1 cellular context compared by ENCODE assay signal in the genomic region with DNA sequence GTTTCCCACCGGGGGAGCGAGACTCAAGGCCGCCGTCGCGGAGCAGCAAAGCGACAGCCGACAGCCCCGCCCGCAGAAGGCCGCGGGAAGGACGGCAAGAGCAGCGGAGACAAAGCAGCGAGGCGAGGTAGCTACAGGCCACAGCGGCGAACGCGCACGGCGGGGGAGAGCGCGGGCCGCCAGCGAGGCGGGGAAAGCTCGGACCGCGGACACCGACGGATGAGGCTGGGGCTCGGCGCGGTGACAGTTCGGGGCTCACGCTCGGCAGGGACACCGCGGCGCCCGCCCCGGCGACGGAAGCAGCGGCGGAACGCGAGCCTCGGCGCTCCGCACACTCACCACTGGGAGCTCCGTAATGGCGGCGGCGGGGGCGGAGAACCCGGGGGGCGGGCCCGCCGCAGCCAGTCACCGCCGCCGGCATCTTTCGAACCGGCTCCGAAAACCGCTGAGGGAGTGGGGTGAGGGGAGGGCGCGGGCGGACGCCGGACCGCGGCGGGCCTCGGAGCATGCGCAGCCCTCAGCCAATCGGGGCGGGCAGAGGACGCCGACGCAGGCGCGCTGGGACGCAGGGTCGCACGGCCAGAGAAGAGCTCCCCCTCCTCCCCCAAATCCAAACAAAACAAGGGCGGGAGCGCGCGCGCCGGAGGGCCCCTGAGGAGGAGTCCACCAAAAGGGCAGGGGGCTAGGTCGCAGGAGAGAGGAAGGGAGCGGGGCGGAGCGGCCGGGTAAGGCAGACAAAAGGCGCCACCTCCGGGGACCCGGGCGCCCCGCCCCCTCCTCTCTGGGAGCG.
TF ChIP-seq lines count a peak whose summit lies in the region.

No MANE protein-coding gene starts in this region.

TF ChIP-seq in GM12878, 131 proteins besides CTCF, POLR2A, EP300 and RAD21 (continued from another document and continues in another):
- TF ChIP-seq, protein P1, sequence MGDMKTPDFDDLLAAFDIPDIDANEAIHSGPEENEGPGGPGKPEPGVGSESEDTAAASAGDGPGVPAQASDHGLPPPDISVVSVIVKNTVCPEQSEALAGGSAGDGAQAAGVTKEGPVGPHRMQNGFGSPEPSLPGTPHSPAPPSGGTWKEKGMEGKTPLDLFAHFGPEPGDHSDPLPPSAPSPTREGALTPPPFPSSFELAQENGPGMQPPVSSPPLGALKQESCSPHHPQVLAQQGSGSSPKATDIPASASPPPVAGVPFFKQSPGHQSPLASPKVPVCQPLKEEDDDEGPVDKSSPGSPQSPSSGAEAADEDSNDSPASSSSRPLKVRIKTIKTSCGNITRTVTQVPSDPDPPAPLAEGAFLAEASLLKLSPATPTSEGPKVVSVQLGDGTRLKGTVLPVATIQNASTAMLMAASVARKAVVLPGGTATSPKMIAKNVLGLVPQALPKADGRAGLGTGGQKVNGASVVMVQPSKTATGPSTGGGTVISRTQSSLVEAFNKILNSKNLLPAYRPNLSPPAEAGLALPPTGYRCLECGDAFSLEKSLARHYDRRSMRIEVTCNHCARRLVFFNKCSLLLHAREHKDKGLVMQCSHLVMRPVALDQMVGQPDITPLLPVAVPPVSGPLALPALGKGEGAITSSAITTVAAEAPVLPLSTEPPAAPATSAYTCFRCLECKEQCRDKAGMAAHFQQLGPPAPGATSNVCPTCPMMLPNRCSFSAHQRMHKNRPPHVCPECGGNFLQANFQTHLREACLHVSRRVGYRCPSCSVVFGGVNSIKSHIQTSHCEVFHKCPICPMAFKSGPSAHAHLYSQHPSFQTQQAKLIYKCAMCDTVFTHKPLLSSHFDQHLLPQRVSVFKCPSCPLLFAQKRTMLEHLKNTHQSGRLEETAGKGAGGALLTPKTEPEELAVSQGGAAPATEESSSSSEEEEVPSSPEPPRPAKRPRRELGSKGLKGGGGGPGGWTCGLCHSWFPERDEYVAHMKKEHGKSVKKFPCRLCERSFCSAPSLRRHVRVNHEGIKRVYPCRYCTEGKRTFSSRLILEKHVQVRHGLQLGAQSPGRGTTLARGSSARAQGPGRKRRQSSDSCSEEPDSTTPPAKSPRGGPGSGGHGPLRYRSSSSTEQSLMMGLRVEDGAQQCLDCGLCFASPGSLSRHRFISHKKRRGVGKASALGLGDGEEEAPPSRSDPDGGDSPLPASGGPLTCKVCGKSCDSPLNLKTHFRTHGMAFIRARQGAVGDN (IDR thresholded peaks at IDR 0.05): no peak
- TF ChIP-seq, protein P2, sequence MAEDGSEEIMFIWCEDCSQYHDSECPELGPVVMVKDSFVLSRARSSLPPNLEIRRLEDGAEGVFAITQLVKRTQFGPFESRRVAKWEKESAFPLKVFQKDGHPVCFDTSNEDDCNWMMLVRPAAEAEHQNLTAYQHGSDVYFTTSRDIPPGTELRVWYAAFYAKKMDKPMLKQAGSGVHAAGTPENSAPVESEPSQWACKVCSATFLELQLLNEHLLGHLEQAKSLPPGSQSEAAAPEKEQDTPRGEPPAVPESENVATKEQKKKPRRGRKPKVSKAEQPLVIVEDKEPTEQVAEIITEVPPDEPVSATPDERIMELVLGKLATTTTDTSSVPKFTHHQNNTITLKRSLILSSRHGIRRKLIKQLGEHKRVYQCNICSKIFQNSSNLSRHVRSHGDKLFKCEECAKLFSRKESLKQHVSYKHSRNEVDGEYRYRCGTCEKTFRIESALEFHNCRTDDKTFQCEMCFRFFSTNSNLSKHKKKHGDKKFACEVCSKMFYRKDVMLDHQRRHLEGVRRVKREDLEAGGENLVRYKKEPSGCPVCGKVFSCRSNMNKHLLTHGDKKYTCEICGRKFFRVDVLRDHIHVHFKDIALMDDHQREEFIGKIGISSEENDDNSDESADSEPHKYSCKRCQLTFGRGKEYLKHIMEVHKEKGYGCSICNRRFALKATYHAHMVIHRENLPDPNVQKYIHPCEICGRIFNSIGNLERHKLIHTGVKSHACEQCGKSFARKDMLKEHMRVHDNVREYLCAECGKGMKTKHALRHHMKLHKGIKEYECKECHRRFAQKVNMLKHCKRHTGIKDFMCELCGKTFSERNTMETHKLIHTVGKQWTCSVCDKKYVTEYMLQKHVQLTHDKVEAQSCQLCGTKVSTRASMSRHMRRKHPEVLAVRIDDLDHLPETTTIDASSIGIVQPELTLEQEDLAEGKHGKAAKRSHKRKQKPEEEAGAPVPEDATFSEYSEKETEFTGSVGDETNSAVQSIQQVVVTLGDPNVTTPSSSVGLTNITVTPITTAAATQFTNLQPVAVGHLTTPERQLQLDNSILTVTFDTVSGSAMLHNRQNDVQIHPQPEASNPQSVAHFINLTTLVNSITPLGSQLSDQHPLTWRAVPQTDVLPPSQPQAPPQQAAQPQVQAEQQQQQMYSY (CRISPR knock-in tag; IDR thresholded peaks at IDR 0.05): no peak
- TF ChIP-seq BCL11A (IDR thresholded peaks at IDR 0.05; ENCODE audit: low read depth, low read length) (no peak), ZNF207 (IDR thresholded peaks at IDR 0.05; ENCODE audit: borderline replicate concordance) (no peak; the same call in 1 of the 2 replicates), ZZZ3 (IDR thresholded peaks at IDR 0.05; ENCODE audit: control insufficient read depth, insufficient read length, low read depth) (no peak), RBBP5 (conservative IDR thresholded peaks at IDR 0.05) (no peak), SMAD1 (IDR thresholded peaks at IDR 0.05; ENCODE audit: low read depth, partially characterized antibody) (no peak), KDM1A (IDR thresholded peaks at IDR 0.05; ENCODE audit: borderline replicate concordance) (no peak), IKZF2 (IDR thresholded peaks at IDR 0.05) (no peak), YY1 (IDR thresholded peaks at IDR 0.05; ENCODE audit: low read depth, low read length) (peak; percentile 96), HDAC6 (IDR thresholded peaks at IDR 0.05; ENCODE audit: unreplicated experiment) (no peak), DPF2 (IDR thresholded peaks at IDR 0.05) (peak; percentile 50), POLR2AphosphoS2 (IDR thresholded peaks at IDR 0.05; ENCODE audit: low read depth, low read length) (no peak; the same call in 1 of the 2 replicates), WRNIP1 (IDR thresholded peaks at IDR 0.05; ENCODE audit: borderline replicate concordance, low read depth, low read length) (0 out of 2 replicates have a peak, but pooled peaks have one; percentile 42), MYC (IDR thresholded peaks at IDR 0.05; ENCODE audit: insufficient read depth, insufficient read length, insufficient replicate concordance, low read length, severe bottlenecking) (no peak), NR2C2 (IDR thresholded peaks at IDR 0.05; ENCODE audit: borderline replicate concordance, control insufficient read depth, insufficient read length, low read depth) (no peak), NFYA (IDR thresholded peaks at IDR 0.05; ENCODE audit: borderline replicate concordance, low read depth, low read length) (no peak), HDGF (IDR thresholded peaks at IDR 0.05) (no peak), HDAC2 (IDR thresholded peaks at IDR 0.05) (no peak), IRF4 (IDR thresholded peaks at IDR 0.05; ENCODE audit: low read depth, low read length) (no peak), EED (IDR thresholded peaks at IDR 0.05; ENCODE audit: low read depth) (no peak), BACH1 (IDR thresholded peaks at IDR 0.05; ENCODE audit: borderline replicate concordance) (peak; percentile 80), TBL1XR1 (IDR thresholded peaks at IDR 0.05; ENCODE audit: low read depth, low read length) (no peak), SREBF2 (IDR thresholded peaks at IDR 0.05; ENCODE audit: low read length) (no peak), POU2F2 (IDR thresholded peaks at IDR 0.05; ENCODE audit: borderline replicate concordance, low read depth, low read length) (no peak), STAT1 (conservative IDR thresholded peaks at IDR 0.05) (no peak), POLR2AphosphoS5 (IDR thresholded peaks at IDR 0.05; ENCODE audit: low read length) (no peak; the same call in 1 of the 2 replicates)
- TF ChIP-seq, protein P3, sequence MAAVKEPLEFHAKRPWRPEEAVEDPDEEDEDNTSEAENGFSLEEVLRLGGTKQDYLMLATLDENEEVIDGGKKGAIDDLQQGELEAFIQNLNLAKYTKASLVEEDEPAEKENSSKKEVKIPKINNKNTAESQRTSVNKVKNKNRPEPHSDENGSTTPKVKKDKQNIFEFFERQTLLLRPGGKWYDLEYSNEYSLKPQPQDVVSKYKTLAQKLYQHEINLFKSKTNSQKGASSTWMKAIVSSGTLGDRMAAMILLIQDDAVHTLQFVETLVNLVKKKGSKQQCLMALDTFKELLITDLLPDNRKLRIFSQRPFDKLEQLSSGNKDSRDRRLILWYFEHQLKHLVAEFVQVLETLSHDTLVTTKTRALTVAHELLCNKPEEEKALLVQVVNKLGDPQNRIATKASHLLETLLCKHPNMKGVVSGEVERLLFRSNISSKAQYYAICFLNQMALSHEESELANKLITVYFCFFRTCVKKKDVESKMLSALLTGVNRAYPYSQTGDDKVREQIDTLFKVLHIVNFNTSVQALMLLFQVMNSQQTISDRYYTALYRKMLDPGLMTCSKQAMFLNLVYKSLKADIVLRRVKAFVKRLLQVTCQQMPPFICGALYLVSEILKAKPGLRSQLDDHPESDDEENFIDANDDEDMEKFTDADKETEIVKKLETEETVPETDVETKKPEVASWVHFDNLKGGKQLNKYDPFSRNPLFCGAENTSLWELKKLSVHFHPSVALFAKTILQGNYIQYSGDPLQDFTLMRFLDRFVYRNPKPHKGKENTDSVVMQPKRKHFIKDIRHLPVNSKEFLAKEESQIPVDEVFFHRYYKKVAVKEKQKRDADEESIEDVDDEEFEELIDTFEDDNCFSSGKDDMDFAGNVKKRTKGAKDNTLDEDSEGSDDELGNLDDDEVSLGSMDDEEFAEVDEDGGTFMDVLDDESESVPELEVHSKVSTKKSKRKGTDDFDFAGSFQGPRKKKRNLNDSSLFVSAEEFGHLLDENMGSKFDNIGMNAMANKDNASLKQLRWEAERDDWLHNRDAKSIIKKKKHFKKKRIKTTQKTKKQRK (IDR thresholded peaks at IDR 0.05; ENCODE audit: low read depth, low read length): no peak
- TF ChIP-seq, protein P4, sequence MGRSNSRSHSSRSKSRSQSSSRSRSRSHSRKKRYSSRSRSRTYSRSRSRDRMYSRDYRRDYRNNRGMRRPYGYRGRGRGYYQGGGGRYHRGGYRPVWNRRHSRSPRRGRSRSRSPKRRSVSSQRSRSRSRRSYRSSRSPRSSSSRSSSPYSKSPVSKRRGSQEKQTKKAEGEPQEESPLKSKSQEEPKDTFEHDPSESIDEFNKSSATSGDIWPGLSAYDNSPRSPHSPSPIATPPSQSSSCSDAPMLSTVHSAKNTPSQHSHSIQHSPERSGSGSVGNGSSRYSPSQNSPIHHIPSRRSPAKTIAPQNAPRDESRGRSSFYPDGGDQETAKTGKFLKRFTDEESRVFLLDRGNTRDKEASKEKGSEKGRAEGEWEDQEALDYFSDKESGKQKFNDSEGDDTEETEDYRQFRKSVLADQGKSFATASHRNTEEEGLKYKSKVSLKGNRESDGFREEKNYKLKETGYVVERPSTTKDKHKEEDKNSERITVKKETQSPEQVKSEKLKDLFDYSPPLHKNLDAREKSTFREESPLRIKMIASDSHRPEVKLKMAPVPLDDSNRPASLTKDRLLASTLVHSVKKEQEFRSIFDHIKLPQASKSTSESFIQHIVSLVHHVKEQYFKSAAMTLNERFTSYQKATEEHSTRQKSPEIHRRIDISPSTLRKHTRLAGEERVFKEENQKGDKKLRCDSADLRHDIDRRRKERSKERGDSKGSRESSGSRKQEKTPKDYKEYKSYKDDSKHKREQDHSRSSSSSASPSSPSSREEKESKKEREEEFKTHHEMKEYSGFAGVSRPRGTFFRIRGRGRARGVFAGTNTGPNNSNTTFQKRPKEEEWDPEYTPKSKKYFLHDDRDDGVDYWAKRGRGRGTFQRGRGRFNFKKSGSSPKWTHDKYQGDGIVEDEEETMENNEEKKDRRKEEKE (IDR thresholded peaks at IDR 0.05): no peak
- TF ChIP-seq, protein P5, sequence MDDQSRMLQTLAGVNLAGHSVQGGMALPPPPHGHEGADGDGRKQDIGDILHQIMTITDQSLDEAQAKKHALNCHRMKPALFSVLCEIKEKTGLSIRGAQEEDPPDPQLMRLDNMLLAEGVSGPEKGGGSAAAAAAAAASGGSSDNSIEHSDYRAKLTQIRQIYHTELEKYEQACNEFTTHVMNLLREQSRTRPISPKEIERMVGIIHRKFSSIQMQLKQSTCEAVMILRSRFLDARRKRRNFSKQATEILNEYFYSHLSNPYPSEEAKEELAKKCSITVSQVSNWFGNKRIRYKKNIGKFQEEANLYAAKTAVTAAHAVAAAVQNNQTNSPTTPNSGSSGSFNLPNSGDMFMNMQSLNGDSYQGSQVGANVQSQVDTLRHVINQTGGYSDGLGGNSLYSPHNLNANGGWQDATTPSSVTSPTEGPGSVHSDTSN (IDR thresholded peaks at IDR 0.05; ENCODE audit: insufficient replicate concordance, low read depth, low read length): no peak
- TF ChIP-seq, protein P6, sequence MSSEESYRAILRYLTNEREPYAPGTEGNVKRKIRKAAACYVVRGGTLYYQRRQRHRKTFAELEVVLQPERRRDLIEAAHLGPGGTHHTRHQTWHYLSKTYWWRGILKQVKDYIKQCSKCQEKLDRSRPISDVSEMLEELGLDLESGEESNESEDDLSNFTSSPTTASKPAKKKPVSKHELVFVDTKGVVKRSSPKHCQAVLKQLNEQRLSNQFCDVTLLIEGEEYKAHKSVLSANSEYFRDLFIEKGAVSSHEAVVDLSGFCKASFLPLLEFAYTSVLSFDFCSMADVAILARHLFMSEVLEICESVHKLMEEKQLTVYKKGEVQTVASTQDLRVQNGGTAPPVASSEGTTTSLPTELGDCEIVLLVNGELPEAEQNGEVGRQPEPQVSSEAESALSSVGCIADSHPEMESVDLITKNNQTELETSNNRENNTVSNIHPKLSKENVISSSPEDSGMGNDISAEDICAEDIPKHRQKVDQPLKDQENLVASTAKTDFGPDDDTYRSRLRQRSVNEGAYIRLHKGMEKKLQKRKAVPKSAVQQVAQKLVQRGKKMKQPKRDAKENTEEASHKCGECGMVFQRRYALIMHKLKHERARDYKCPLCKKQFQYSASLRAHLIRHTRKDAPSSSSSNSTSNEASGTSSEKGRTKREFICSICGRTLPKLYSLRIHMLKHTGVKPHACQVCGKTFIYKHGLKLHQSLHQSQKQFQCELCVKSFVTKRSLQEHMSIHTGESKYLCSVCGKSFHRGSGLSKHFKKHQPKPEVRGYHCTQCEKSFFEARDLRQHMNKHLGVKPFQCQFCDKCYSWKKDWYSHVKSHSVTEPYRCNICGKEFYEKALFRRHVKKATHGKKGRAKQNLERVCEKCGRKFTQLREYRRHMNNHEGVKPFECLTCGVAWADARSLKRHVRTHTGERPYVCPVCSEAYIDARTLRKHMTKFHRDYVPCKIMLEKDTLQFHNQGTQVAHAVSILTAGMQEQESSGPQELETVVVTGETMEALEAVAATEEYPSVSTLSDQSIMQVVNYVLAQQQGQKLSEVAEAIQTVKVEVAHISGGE (CRISPR knock-in tag; IDR thresholded peaks at IDR 0.05): no peak
- TF ChIP-seq, protein P7, sequence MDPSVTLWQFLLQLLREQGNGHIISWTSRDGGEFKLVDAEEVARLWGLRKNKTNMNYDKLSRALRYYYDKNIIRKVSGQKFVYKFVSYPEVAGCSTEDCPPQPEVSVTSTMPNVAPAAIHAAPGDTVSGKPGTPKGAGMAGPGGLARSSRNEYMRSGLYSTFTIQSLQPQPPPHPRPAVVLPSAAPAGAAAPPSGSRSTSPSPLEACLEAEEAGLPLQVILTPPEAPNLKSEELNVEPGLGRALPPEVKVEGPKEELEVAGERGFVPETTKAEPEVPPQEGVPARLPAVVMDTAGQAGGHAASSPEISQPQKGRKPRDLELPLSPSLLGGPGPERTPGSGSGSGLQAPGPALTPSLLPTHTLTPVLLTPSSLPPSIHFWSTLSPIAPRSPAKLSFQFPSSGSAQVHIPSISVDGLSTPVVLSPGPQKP (IDR thresholded peaks at IDR 0.05; ENCODE audit: low read depth, low read length): no peak
- TF ChIP-seq, protein P8, sequence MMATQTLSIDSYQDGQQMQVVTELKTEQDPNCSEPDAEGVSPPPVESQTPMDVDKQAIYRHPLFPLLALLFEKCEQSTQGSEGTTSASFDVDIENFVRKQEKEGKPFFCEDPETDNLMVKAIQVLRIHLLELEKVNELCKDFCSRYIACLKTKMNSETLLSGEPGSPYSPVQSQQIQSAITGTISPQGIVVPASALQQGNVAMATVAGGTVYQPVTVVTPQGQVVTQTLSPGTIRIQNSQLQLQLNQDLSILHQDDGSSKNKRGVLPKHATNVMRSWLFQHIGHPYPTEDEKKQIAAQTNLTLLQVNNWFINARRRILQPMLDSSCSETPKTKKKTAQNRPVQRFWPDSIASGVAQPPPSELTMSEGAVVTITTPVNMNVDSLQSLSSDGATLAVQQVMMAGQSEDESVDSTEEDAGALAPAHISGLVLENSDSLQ (IDR thresholded peaks at IDR 0.05): no peak
